In genomic region chr16:82083710-82084353, GRCh38 we compare ENCODE assay signal across 31 cellular contexts. TPM values are rescaled to one million over a fixed set of nuclear protein-coding genes. Genes with fewer than 3 reads are reported as not detected.
"Had no signal": no experiment of that assay in that cellular context is flagged by ENCODE, and none has a peak within 500 bp of the region (broad histone marks: within the 10 kb centered on the region; RNA-seq: fewer than 3 reads in every experiment).

No MANE protein-coding gene starts in this region.

- H3K4me3 ChIP-seq: esophagus squamous epithelium, heart right ventricle, right atrium auricular region, sigmoid colon, spleen, testis, tibial artery, upper lobe of left lung had no signal

- H3K79me2 ChIP-seq: parathyroid adenoma had no signal

- H3K4me1 ChIP-seq: heart right ventricle, parathyroid adenoma, right atrium auricular region, spleen, testis, tibial artery, upper lobe of left lung had no signal

- H3K27me3 ChIP-seq: esophagus squamous epithelium, right atrium auricular region, sigmoid colon, testis, upper lobe of left lung had no signal

- H3K4me1 Mint-ChIP-seq: immature natural killer cell; mesothelial cell of epicardium; natural killer cell; neural crest cell; stimulated activated memory B cell treated with anti-CD40 and anti-IgM and Interleukin-4, amounts not matched to agents 10 μg/mL and 1 μg/mL and 100 μg/mL, for 72 hours had no signal

- H3K9me3 ChIP-seq: esophagus squamous epithelium, neutrophil, testis, tibial artery, upper lobe of left lung had no signal

- DNase-seq: caudate nucleus; cerebellar nuclear complex; effector memory CD4-positive, alpha-beta T cell; erythroblast; esophagus squamous epithelium; foreskin melanocyte; glutamatergic neuron; heart right ventricle; hypothalamus; immature natural killer cell; islet precursor cell; kidney glomerular epithelial cell; mesenchymal stem cell; natural killer cell; sigmoid colon; spleen; stimulated activated CD4-positive, alpha-beta T cell treated with anti-CD3 and anti-CD28 coated beads, Interleukin-4, amount 100 ng/mL, for 4 hours; stimulated activated naive CD8-positive, alpha-beta T cell treated with anti-CD3 and anti-CD28 coated beads, Interleukin-15, Interleukin-2, amounts not matched to agents 100 U/mL and 50 U/mL, for 24 hours; substantia nigra; testis; tibial artery; upper lobe of left lung had no signal

- H3K27ac Mint-ChIP-seq: dendritic cell treated with granulocyte-macrophage colony-stimulating factor and Interleukin-4, amounts not matched to agents 40 ng/mL and 50 ng/mL, for 4 days; immature natural killer cell; mesothelial cell of epicardium; natural killer cell; progenitor cell of endocrine pancreas; stimulated activated memory B cell treated with anti-CD40 and anti-IgM and Interleukin-4, amounts not matched to agents 10 μg/mL and 1 μg/mL and 100 μg/mL, for 72 hours had no signal

- H3K9ac ChIP-seq: parathyroid adenoma had no signal

- ATAC-seq: heart right ventricle; natural killer cell; stimulated activated memory B cell treated with anti-CD40 and anti-IgM and Interleukin-4, amounts not matched to agents 10 μg/mL and 1 μg/mL and 100 μg/mL, for 72 hours; stimulated activated naive CD8-positive, alpha-beta T cell treated with anti-CD3 and anti-CD28 coated beads, Interleukin-15, Interleukin-2, amounts not matched to agents 100 U/mL and 50 U/mL, for 24 hours had no signal

- H2AFZ ChIP-seq: parathyroid adenoma had no signal

- H3K27ac ChIP-seq: heart right ventricle, neutrophil, parathyroid adenoma, right atrium auricular region, sigmoid colon, spleen, testis, tibial artery, upper lobe of left lung had no signal

- H3K36me3 ChIP-seq: esophagus squamous epithelium, heart right ventricle, neutrophil, right atrium auricular region, sigmoid colon, spleen, tibial artery, upper lobe of left lung had no signal

- H3K4me3 Mint-ChIP-seq: dendritic cell treated with granulocyte-macrophage colony-stimulating factor and Interleukin-4, amounts not matched to agents 40 ng/mL and 50 ng/mL, for 4 days; immature natural killer cell; mesothelial cell of epicardium; natural killer cell; neural crest cell; stimulated activated memory B cell treated with anti-CD40 and anti-IgM and Interleukin-4, amounts not matched to agents 10 μg/mL and 1 μg/mL and 100 μg/mL, for 72 hours had no signal

- H3K36me3 Mint-ChIP-seq: immature natural killer cell; mesothelial cell of epicardium; natural killer cell; stimulated activated memory B cell treated with anti-CD40 and anti-IgM and Interleukin-4, amounts not matched to agents 10 μg/mL and 1 μg/mL and 100 μg/mL, for 72 hours had no signal

- H3K27me3 Mint-ChIP-seq: progenitor cell of endocrine pancreas had no signal

- H3K9me3 Mint-ChIP-seq: dendritic cell treated with granulocyte-macrophage colony-stimulating factor and Interleukin-4, amounts not matched to agents 40 ng/mL and 50 ng/mL, for 4 days; immature natural killer cell; natural killer cell had no signal

RNA-seq across cellular contexts. Expression of gene HSD17B2, which starts 48.8 kb away (rescaled TPM):
- total RNA-seq: heart right ventricle, natural killer cell, neural crest cell, right atrium auricular region, sigmoid colon, skeletal muscle tissue, spleen had no signal
- polyA plus RNA-seq: immature natural killer cell had no signal
